27 cellular contexts compared by ENCODE assay signal in the genomic region with DNA sequence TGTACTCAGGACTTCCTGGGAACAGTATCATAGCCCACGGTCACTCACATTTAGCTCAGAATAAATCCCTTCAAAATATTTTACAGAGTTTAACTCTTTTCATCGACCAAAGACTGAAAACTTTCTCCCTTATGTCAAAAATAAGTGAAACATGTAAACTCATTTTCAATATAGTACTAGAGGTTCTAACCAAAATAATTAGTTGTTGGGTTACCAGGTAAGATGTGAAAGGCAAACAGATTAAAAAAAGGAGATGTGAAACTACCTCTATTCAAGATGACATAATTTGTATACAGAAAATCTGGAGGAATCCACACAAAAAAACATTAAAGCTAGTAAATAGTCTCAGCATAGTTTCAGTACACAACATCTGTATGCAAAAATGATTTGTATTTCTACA. TPM values are rescaled to one million over a fixed set of nuclear protein-coding genes. Genes with fewer than 3 reads are reported as not detected.
DNase-seq lines count a peak whose midpoint lies in the region; ATAC-seq, FAIRE-seq and TF ChIP-seq lines count a peak whose summit lies in the region.
"Had no signal": no experiment of that assay in that cellular context is flagged by ENCODE, and none has a peak within 500 bp of the region (broad histone marks: within the 10 kb centered on the region; RNA-seq: fewer than 3 reads in every experiment).

No MANE protein-coding gene starts in this region.

- no peaks in the 10 kb centered on the region for H3K36me3 Mint-ChIP-seq in activated B cell treated with CpG ODN at 0.5 μM for 24 hours (ENCODE audit: low read depth)
- H3K36me3 Mint-ChIP-seq in stimulated activated memory B cell treated with anti-CD40 and anti-IgM and Interleukin-4, amounts not matched to agents 10 μg/mL and 1 μg/mL and 100 μg/mL, for 72 hours, result no peaks in the 10 kb centered on the region

- no peak overlapping the region for H3K9ac ChIP-seq in Loucy (ENCODE audit: low read depth, low read length, poor library complexity, severe bottlenecking)
- H3K9ac ChIP-seq: BLaER1 treated with 17β-estradiol and CSF1 and Interleukin-3, amounts not matched to agents 10 nM and 100 nM; GM23248 had no signal

- no peaks in the 10 kb centered on the region for H4K20me1 ChIP-seq in Loucy (ENCODE audit: insufficient read depth, low read length, poor library complexity, severe bottlenecking)
- H4K20me1 ChIP-seq: BLaER1 treated with 17β-estradiol and CSF1 and Interleukin-3, amounts not matched to agents 10 nM and 100 nM had no signal

- TF ChIP-seq CTCF in Loucy (conservative IDR thresholded peaks at IDR 0.05; ENCODE audit: low read length), result no peak
- TF ChIP-seq CTCF in activated B cell treated with CpG ODN at 0.5 μM for 24 hours (IDR thresholded peaks at IDR 0.05), result no peak

- no peaks in the 10 kb centered on the region for H3K36me3 ChIP-seq in Loucy (ENCODE audit: insufficient read depth, low read length)
- H3K36me3 ChIP-seq: BLaER1 treated with 17β-estradiol and CSF1 and Interleukin-3, amounts not matched to agents 10 nM and 100 nM had no signal

- DNase-seq in GM12891 (ENCODE audit: insufficient read length, low spot score) (no peak), activated B cell treated with CpG ODN at 0.5 μM for 24 hours (no peak), Right ventricle myocardium superior (no peak), hepatic stellate cell (ENCODE audit: low spot score) (no peak), NCI-H2171 treated with DMSO at 0.1 percent for 48 hours (lab: John Stamatoyannopoulos, UW) (no peak)
- DNase-seq: CD4-positive, alpha-beta T cell; GM23248; H7; KG1; NCI-H1092; NCI-H1436; NCI-H187; NCI-H2081 treated with DMSO at 0.1 percent for 48 hours; NCI-H2171; NCI-H446; NCI-H524 treated with DMSO at 0.1 percent for 48 hours; NCI-H774; SHP77 treated with DMSO at 0.1 percent for 48 hours had no signal

- CTCF ChIA-PET in activated B cell treated with CpG ODN at 0.5 μM for 24 hours (lab: Charles Lee), result no interaction called here

- no peaks in the 10 kb centered on the region for H3K79me2 ChIP-seq in Loucy (ENCODE audit: insufficient read depth, low read length)

- no peaks in the 10 kb centered on the region for H3K27me3 Mint-ChIP-seq in activated B cell treated with CpG ODN at 0.5 μM for 24 hours
- H3K27me3 Mint-ChIP-seq in stimulated activated memory B cell treated with anti-CD40 and anti-IgM and Interleukin-4, amounts not matched to agents 10 μg/mL and 1 μg/mL and 100 μg/mL, for 72 hours, result no peaks in the 10 kb centered on the region
- H3K27me3 Mint-ChIP-seq: CD4-positive, alpha-beta T cell had no signal

- peak overlapping the region; percentile 6 for H3K4me3 ChIP-seq in Loucy (ENCODE audit: low read length, poor library complexity, severe bottlenecking)
- H3K4me3 ChIP-seq: BLaER1 treated with 17β-estradiol and CSF1 and Interleukin-3, amounts not matched to agents 10 nM and 100 nM; GM23248 had no signal

- peak overlapping the region; percentile 6 for H3K27ac Mint-ChIP-seq in activated B cell treated with CpG ODN at 0.5 μM for 24 hours
- peak overlapping the region; percentile 49 for H3K27ac Mint-ChIP-seq in stimulated activated memory B cell treated with anti-CD40 and anti-IgM and Interleukin-4, amounts not matched to agents 10 μg/mL and 1 μg/mL and 100 μg/mL, for 72 hours
- H3K27ac Mint-ChIP-seq: CD4-positive, alpha-beta T cell had no signal

- no peaks in the 10 kb centered on the region; the same call in 1 of the 2 replicates for H3F3A ChIP-seq in Loucy (ENCODE audit: low read depth)

- ATAC-seq in activated B cell treated with CpG ODN at 0.5 μM for 24 hours (ENCODE audit: low read depth) (no peak), Right ventricle myocardium superior (ENCODE audit: poor library complexity) (no peak)
- ATAC-seq in stimulated activated memory B cell treated with anti-CD40 and anti-IgM and Interleukin-4, amounts not matched to agents 10 μg/mL and 1 μg/mL and 100 μg/mL, for 72 hours, result peak; percentile 41
- ATAC-seq: Panc1 had no signal

- no peaks in the 10 kb centered on the region for H3K27me3 ChIP-seq in Loucy (ENCODE audit: insufficient read depth, low read length, poor library complexity, severe bottlenecking)
- H3K27me3 ChIP-seq: BLaER1 treated with 17β-estradiol and CSF1 and Interleukin-3, amounts not matched to agents 10 nM and 100 nM had no signal

- no peak overlapping the region for H2AFZ ChIP-seq in Loucy (ENCODE audit: low read length)
- H2AFZ ChIP-seq: GM23248 had no signal

- no peak for TF ChIP-seq POLR2A in GM12891 (IDR thresholded peaks at IDR 0.05; ENCODE audit: low read depth, low read length)

- no peaks in the 10 kb centered on the region for H3K9me3 Mint-ChIP-seq in activated B cell treated with CpG ODN at 0.5 μM for 24 hours
- no peaks in the 10 kb centered on the region for H3K9me3 Mint-ChIP-seq in stimulated activated memory B cell treated with anti-CD40 and anti-IgM and Interleukin-4, amounts not matched to agents 10 μg/mL and 1 μg/mL and 100 μg/mL, for 72 hours
- H3K9me3 Mint-ChIP-seq: CD4-positive, alpha-beta T cell had no signal

- H3K4me2 ChIP-seq in Loucy (ENCODE audit: low read depth, low read length, poor library complexity, severe bottlenecking), result peak overlapping the region; percentile 24
- H3K4me2 ChIP-seq: BLaER1 treated with 17β-estradiol and CSF1 and Interleukin-3, amounts not matched to agents 10 nM and 100 nM had no signal

- no peak overlapping the region for H3K4me3 Mint-ChIP-seq in activated B cell treated with CpG ODN at 0.5 μM for 24 hours
- H3K4me3 Mint-ChIP-seq in stimulated activated memory B cell treated with anti-CD40 and anti-IgM and Interleukin-4, amounts not matched to agents 10 μg/mL and 1 μg/mL and 100 μg/mL, for 72 hours, result no peak overlapping the region
- H3K4me3 Mint-ChIP-seq: CD4-positive, alpha-beta T cell had no signal

- peaks cover 16% of the 10 kb centered on the region for H3K4me1 Mint-ChIP-seq in activated B cell treated with CpG ODN at 0.5 μM for 24 hours
- H3K4me1 Mint-ChIP-seq in stimulated activated memory B cell treated with anti-CD40 and anti-IgM and Interleukin-4, amounts not matched to agents 10 μg/mL and 1 μg/mL and 100 μg/mL, for 72 hours, result peaks cover 22% of the 10 kb centered on the region

- H3K4me1 ChIP-seq in Loucy (ENCODE audit: insufficient read depth, low read length, poor library complexity, severe bottlenecking), result peaks cover 56% of the 10 kb centered on the region

- POLR2A ChIA-PET in activated B cell treated with CpG ODN at 0.5 μM for 24 hours (lab: Charles Lee), result no interaction called here

- H3K9me2 ChIP-seq in Loucy (replicated peaks; ENCODE audit: low read depth, low read length), result no peaks in the 10 kb centered on the region

- no peak for FAIRE-seq in GM12891 (lab: Jason Lieb, UNC)
- FAIRE-seq: D721Med, HTR-8/SVneo had no signal

- intact Hi-C loops in activated B cell treated with CpG ODN at 0.5 μM for 24 hours (cut with micrococcal nuclease), result no loop called here
- intact Hi-C loops in Right ventricle myocardium superior (cut with DNase I), result no loop called here

- H3K9me3 ChIP-seq in Loucy (ENCODE audit: insufficient read depth, low read depth, low read length), result no peaks in the 10 kb centered on the region
- H3K9me3 ChIP-seq: BLaER1 treated with 17β-estradiol and CSF1 and Interleukin-3, amounts not matched to agents 10 nM and 100 nM had no signal

TF ChIP-seq in GM12891, 5 proteins besides CTCF, POLR2A, EP300 and RAD21:
- peak; percentile 27; the same call in 1 of the 2 replicates for TF ChIP-seq SPI1 (IDR thresholded peaks at IDR 0.05; ENCODE audit: low read depth, low read length)
- no peak for TF ChIP-seq TAF1 (IDR thresholded peaks at IDR 0.05; ENCODE audit: low read depth, low read length)
TF ChIP-seq in GM12891: peak in this region for 1.

RNA-seq across cellular contexts. Expression of gene XKR3, which starts 20.3 kb away (rescaled TPM):
- polyA plus RNA-seq in GM12891 (2012; ENCODE audit: low read depth, missing spikeins), result not detected
- total RNA-seq in activated B cell treated with CpG ODN at 0.5 μM for 24 hours, result 0.13 TPM in 1 of 2 replicates, not detected in the other
- total RNA-seq in Right ventricle myocardium superior, result not detected
- total RNA-seq: CD4-positive, alpha-beta T cell; G401; GM23248; H7; T-helper 1 cell treated with Interleukin-12 subunit alpha and Interleukin-12 subunit beta and Interleukin-4 antibody, amounts not matched to agents 30 ng/mL and 1 ng/mL, for 36 hours had no signal
- polyA plus RNA-seq: AG04450, GM23248 had no signal
